Comparison of ENCODE assay signal across 17 cellular contexts in the genomic region with DNA sequence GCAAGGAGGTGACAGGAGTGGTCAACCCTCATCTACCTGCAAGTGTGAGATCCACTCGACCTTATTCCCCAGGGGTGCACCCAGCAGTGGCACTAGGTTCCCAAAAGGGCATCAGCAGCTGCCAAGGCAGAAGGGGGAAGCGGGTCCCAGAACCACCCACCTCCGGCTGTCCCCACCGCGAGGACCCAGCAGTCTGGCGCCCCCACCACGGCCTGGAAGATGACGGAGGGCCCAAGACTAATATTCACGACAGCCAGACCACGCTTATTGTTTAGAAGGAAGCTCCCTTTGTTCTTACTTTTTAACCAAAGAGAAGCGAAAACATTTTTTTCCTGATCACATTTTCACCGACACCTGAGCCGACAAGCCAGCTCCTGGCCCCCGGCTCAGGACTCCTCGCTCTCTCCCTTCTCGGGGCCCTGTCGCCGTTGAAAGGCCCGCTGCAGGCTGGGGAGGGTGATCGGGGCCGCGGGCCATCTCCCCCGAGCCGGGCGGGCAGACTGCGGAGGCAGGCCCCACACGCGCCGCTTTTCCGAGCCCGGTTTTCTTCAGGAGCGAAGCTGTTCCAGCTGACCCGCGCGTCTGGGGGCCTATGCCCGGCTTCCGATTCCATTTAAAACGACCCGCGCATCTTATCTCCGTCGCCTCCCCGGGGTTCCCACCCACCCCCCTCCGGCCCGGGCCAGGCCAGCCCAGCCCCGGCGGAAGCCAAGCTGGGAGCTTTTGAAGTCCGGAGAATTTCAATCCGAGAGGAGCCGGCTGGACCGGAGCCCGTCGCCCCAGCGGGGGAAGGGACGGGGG. TPM values are rescaled to one million over a fixed set of nuclear protein-coding genes. Genes with fewer than 3 reads are reported as not detected.
A peak's percentile ranks its signal among the peaks of the same experiment; 100 is the strongest.
DNase-seq lines count a peak whose midpoint lies in the region; ATAC-seq, FAIRE-seq and TF ChIP-seq lines count a peak whose summit lies in the region.
"Had no signal": no experiment of that assay in that cellular context is flagged by ENCODE, and none has a peak within 500 bp of the region (broad histone marks: within the 10 kb centered on the region; RNA-seq: fewer than 3 reads in every experiment).

No MANE protein-coding gene starts in this region.

- 4% methylated on average over 47 of the region's 55 CpGs for WGBS in mesenchymal stem cell

- no peak for FAIRE-seq in astrocyte (lab: Jason Lieb, UNC)
- no peak for FAIRE-seq in HTR-8/SVneo (lab: Jason Lieb, UNC)

- no peaks in the 10 kb centered on the region for H3K79me2 ChIP-seq in astrocyte (ENCODE audit: insufficient read depth, low read length)

- H3K9ac ChIP-seq in astrocyte (ENCODE audit: low read length) (no peak overlapping the region), mesenchymal stem cell (ENCODE audit: low read length) (no peak overlapping the region)

- no peaks in the 10 kb centered on the region for H3K36me3 ChIP-seq in astrocyte (ENCODE audit: insufficient read depth, low read length)
- no peaks in the 10 kb centered on the region for H3K36me3 ChIP-seq in mesenchymal stem cell (ENCODE audit: control insufficient read depth in 1 of 2, insufficient read depth in 2 of 2, low read depth in 1 of 2, low read length in 2 of 2)
- H3K36me3 ChIP-seq: brain microvascular endothelial cell, MG63, tibial nerve had no signal

- H3K36me3 Mint-ChIP-seq in activated T-cell treated with anti-CD3 and anti-CD28 coated beads, Interleukin-2, amount 50 U/mL, for 72 hours (ENCODE audit: insufficient read depth in 2 of 2), result peaks cover 0 to 3% of the 10 kb centered on the region in 2 donors
- peaks cover 1% of the 10 kb centered on the region for H3K36me3 Mint-ChIP-seq in astrocyte (ENCODE audit: low read depth, unreplicated experiment)
- H3K36me3 Mint-ChIP-seq in stimulated activated naive B cell treated with anti-CD40 and anti-IgM and Interleukin-4, amounts not matched to agents 10 μg/mL and 1 μg/mL and 100 μg/mL, for 72 hours, result peaks cover 2 to 7% of the 10 kb centered on the region in 2 donors

- H4K8ac ChIP-seq in mesenchymal stem cell (ENCODE audit: low read length), result no peak overlapping the region

- peak overlapping the region; percentile 49 for H2BK15ac ChIP-seq in mesenchymal stem cell (ENCODE audit: low read depth, poor library complexity, severe bottlenecking)

- peaks cover 23% of the 10 kb centered on the region for H3K4me1 Mint-ChIP-seq in activated T-cell treated with anti-CD3 and anti-CD28 coated beads, Interleukin-2, amount 50 U/mL, for 72 hours (ENCODE audit: low read depth)
- peaks cover 13% of the 10 kb centered on the region for H3K4me1 Mint-ChIP-seq in astrocyte (ENCODE audit: low read depth, unreplicated experiment)
- peaks cover 15 to 45% of the 10 kb centered on the region in 2 donors for H3K4me1 Mint-ChIP-seq in stimulated activated naive B cell treated with anti-CD40 and anti-IgM and Interleukin-4, amounts not matched to agents 10 μg/mL and 1 μg/mL and 100 μg/mL, for 72 hours

- no peak overlapping the region for H3K23ac ChIP-seq in mesenchymal stem cell (ENCODE audit: low read length in 2 of 2)

- H2BK12ac ChIP-seq in mesenchymal stem cell (ENCODE audit: low read length in 2 of 2), result no peak overlapping the region

- H3K9me3 ChIP-seq in astrocyte (ENCODE audit: insufficient read depth, low read depth, low read length) (no peaks in the 10 kb centered on the region), mesenchymal stem cell (ENCODE audit: control insufficient read depth, low read length) (no peaks in the 10 kb centered on the region)
- H3K9me3 ChIP-seq: MG63, tibial nerve had no signal

- H2BK5ac ChIP-seq in mesenchymal stem cell (ENCODE audit: low read depth, low read length, poor library complexity, severe bottlenecking), result no peak overlapping the region

- H3K4me1 ChIP-seq in astrocyte (ENCODE audit: insufficient read depth, low read length), result peaks cover 8% of the 10 kb centered on the region
- H3K4me1 ChIP-seq in mesenchymal stem cell (ENCODE audit: control insufficient read depth, insufficient read depth, low read depth, low read length), result peaks cover 38% of the 10 kb centered on the region

- no peak overlapping the region for H3K4ac ChIP-seq in mesenchymal stem cell (ENCODE audit: low read depth in 1 of 2, low read length in 2 of 2)

- H3K4me3 ChIP-seq in astrocyte (ENCODE audit: insufficient read depth, low read depth, low read length), result no peak overlapping the region
- no peak overlapping the region for H3K4me3 ChIP-seq in mesenchymal stem cell (ENCODE audit: insufficient read depth in 1 of 2, low read depth in 1 of 2, low read length in 2 of 2)
- H3K4me3 ChIP-seq: MG63, skin epidermis had no signal

- no peak overlapping the region for H4K91ac ChIP-seq in mesenchymal stem cell (ENCODE audit: low read length)

- peaks cover 85% of the 10 kb centered on the region for H3K27me3 Mint-ChIP-seq in activated T-cell treated with anti-CD3 and anti-CD28 coated beads, Interleukin-2, amount 50 U/mL, for 72 hours (ENCODE audit: low read depth)
- peaks cover 80% of the 10 kb centered on the region for H3K27me3 Mint-ChIP-seq in astrocyte (ENCODE audit: low read depth, unreplicated experiment)
- peaks cover 70 to 96% of the 10 kb centered on the region in 2 donors for H3K27me3 Mint-ChIP-seq in stimulated activated naive B cell treated with anti-CD40 and anti-IgM and Interleukin-4, amounts not matched to agents 10 μg/mL and 1 μg/mL and 100 μg/mL, for 72 hours

- peaks cover 3% of the 10 kb centered on the region for H4K20me1 ChIP-seq in astrocyte (ENCODE audit: insufficient read depth, low read length)

- H2AFZ ChIP-seq in astrocyte (ENCODE audit: low read depth, low read length) (no peak overlapping the region), mesenchymal stem cell (ENCODE audit: low read depth, low read length) (no peak overlapping the region)

- TF ChIP-seq CTCF in astrocyte (IDR thresholded peaks at IDR 0.05; ENCODE audit: insufficient read depth, low read depth, low read length), result no peak

- H3K4me2 ChIP-seq in astrocyte (ENCODE audit: low read length) (peak overlapping the region; percentile 46), mesenchymal stem cell (ENCODE audit: low read length, poor library complexity, severe bottlenecking) (peak overlapping the region; percentile 62)

- no peak overlapping the region for H2AK5ac ChIP-seq in mesenchymal stem cell (ENCODE audit: low read length, severe bottlenecking)

- no peak overlapping the region for H3K18ac ChIP-seq in mesenchymal stem cell (ENCODE audit: low read depth in 1 of 2, low read length in 2 of 2)

- no peak for ATAC-seq in activated T-cell treated with anti-CD3 and anti-CD28 coated beads, Interleukin-2, amount 50 U/mL, for 72 hours (replicated peaks in 1 of 2)
- no peak for ATAC-seq in stimulated activated naive B cell treated with anti-CD40 and anti-IgM and Interleukin-4, amounts not matched to agents 10 μg/mL and 1 μg/mL and 100 μg/mL, for 72 hours (replicated peaks)
- ATAC-seq in HG03442 (IDR thresholded peaks at IDR 0.05; ENCODE audit: unreplicated experiment), result no peak
- ATAC-seq: activated CD4-positive, alpha-beta T cell treated with anti-CD3 and anti-CD28 coated beads for 36 hours; activated T-cell treated with anti-CD3 and anti-CD28 coated beads, Interleukin-2, amount 50 U/mL, for 4 hours had no signal

- H3K14ac ChIP-seq in mesenchymal stem cell (ENCODE audit: low read length in 2 of 2), result no peak overlapping the region

- no peaks in the 10 kb centered on the region for H3K79me1 ChIP-seq in mesenchymal stem cell (replicated peaks; ENCODE audit: low read length, poor library complexity, severe bottlenecking)

- H3K27me3 ChIP-seq in astrocyte (ENCODE audit: insufficient read depth, low read length) (peaks cover 94% of the 10 kb centered on the region), mesenchymal stem cell (ENCODE audit: control insufficient read depth in 1 of 2, insufficient read depth in 1 of 2, low read length in 2 of 2) (peaks cover 80 to 98% of the 10 kb centered on the region in 2 experiments)

- DNase-seq in activated T-cell treated with anti-CD3 and anti-CD28 coated beads, Interleukin-2, amount 50 U/mL, for 72 hours, result peak in 1 of 2 donors; percentile 3
- no peak for DNase-seq in activated T-cell treated with anti-CD3 and anti-CD28 coated beads, Interleukin-2, amount 50 U/mL, for 48 hours
- no peak for DNase-seq in astrocyte (ENCODE audit: low read depth)
- no peak for DNase-seq in mesenchymal stem cell
- no peak for DNase-seq in stimulated activated naive B cell treated with anti-CD40 and anti-IgM and Interleukin-4, amounts not matched to agents 10 μg/mL and 1 μg/mL and 100 μg/mL, for 72 hours
- DNase-seq in NOMO-1 (lab: John Stamatoyannopoulos, UW; ENCODE audit: unreplicated experiment in 2 of 2), result no peak
- no peak for DNase-seq in HTR-8/SVneo (ENCODE audit: insufficient read length, low spot score)
- DNase-seq: activated T-cell treated with anti-CD3 and anti-CD28 coated beads, Interleukin-2, amount 50 U/mL, for 4 hours; brain microvascular endothelial cell; MG63; NCI-H2171 had no signal

- H2BK120ac ChIP-seq in mesenchymal stem cell (ENCODE audit: low read depth, low read length), result no peak overlapping the region

- H3K4me3 Mint-ChIP-seq in activated T-cell treated with anti-CD3 and anti-CD28 coated beads, Interleukin-2, amount 50 U/mL, for 72 hours, result peak overlapping the region; percentile 4 to 31
- peak overlapping the region; percentile 20 for H3K4me3 Mint-ChIP-seq in astrocyte (ENCODE audit: unreplicated experiment)
- peak overlapping the region; percentile 44 to 47 for H3K4me3 Mint-ChIP-seq in stimulated activated naive B cell treated with anti-CD40 and anti-IgM and Interleukin-4, amounts not matched to agents 10 μg/mL and 1 μg/mL and 100 μg/mL, for 72 hours
- H3K4me3 Mint-ChIP-seq: activated CD4-positive, alpha-beta T cell treated with anti-CD3 and anti-CD28 coated beads for 36 hours; activated T-cell treated with anti-CD3 and anti-CD28 coated beads, Interleukin-2, amount 50 U/mL, for 4 hours had no signal

- H3K27ac Mint-ChIP-seq in activated T-cell treated with anti-CD3 and anti-CD28 coated beads, Interleukin-2, amount 50 U/mL, for 72 hours, result no peak overlapping the region
- no peak overlapping the region for H3K27ac Mint-ChIP-seq in astrocyte (ENCODE audit: unreplicated experiment)
- H3K27ac Mint-ChIP-seq in stimulated activated naive B cell treated with anti-CD40 and anti-IgM and Interleukin-4, amounts not matched to agents 10 μg/mL and 1 μg/mL and 100 μg/mL, for 72 hours, result peak overlapping the region; percentile 56
- H3K27ac Mint-ChIP-seq: activated CD4-positive, alpha-beta T cell treated with anti-CD3 and anti-CD28 coated beads for 36 hours had no signal

- H3K9me3 Mint-ChIP-seq in activated T-cell treated with anti-CD3 and anti-CD28 coated beads, Interleukin-2, amount 50 U/mL, for 72 hours, result no peaks in the 10 kb centered on the region
- H3K9me3 Mint-ChIP-seq in astrocyte (ENCODE audit: unreplicated experiment), result peaks cover 12% of the 10 kb centered on the region
- H3K9me3 Mint-ChIP-seq in stimulated activated naive B cell treated with anti-CD40 and anti-IgM and Interleukin-4, amounts not matched to agents 10 μg/mL and 1 μg/mL and 100 μg/mL, for 72 hours, result peaks cover 0 to 4% of the 10 kb centered on the region in 2 donors
- H3K9me3 Mint-ChIP-seq: activated T-cell treated with anti-CD3 and anti-CD28 coated beads, Interleukin-2, amount 50 U/mL, for 4 hours had no signal

- H3K27ac ChIP-seq in astrocyte (ENCODE audit: low read depth, low read length) (no peak overlapping the region), mesenchymal stem cell (ENCODE audit: low read length, poor library complexity, severe bottlenecking) (no peak overlapping the region)
- H3K27ac ChIP-seq: brain microvascular endothelial cell, skin epidermis, tibial nerve had no signal

RNA-seq across cellular contexts. Expression of a gene that starts 3.4 kb away (rescaled TPM):
- under 1 TPM in 1 of 2 donors, not detected in 1; 0.07 TPM for total RNA-seq in activated T-cell treated with anti-CD3 and anti-CD28 coated beads, Interleukin-2, amount 50 U/mL, for 72 hours
- total RNA-seq in astrocyte, result not detected in 2 replicates
- not detected for polyA plus RNA-seq in mesenchymal stem cell (2013, experiment 1 of 2)
- not detected for polyA plus RNA-seq in mesenchymal stem cell (2013, experiment 2 of 2)
- total RNA-seq: activated CD4-positive, alpha-beta T cell treated with anti-CD3 and anti-CD28 coated beads for 36 hours; activated T-cell treated with anti-CD3 and anti-CD28 coated beads, Interleukin-2, amount 50 U/mL, for 4 hours; epithelial cell of proximal tubule; OCI-LY7; tibial nerve had no signal

RNA-seq across cellular contexts. Expression of a gene that starts 39.3 kb away (rescaled TPM):
- not detected for total RNA-seq in activated T-cell treated with anti-CD3 and anti-CD28 coated beads, Interleukin-2, amount 50 U/mL, for 72 hours
- not detected in 2 replicates for total RNA-seq in astrocyte
- polyA plus RNA-seq in mesenchymal stem cell (2013, experiment 1 of 2), result not detected
- polyA plus RNA-seq in mesenchymal stem cell (2013, experiment 2 of 2), result not detected
- total RNA-seq: activated CD4-positive, alpha-beta T cell treated with anti-CD3 and anti-CD28 coated beads for 36 hours; activated T-cell treated with anti-CD3 and anti-CD28 coated beads, Interleukin-2, amount 50 U/mL, for 4 hours; epithelial cell of proximal tubule had no signal

RNA-seq across cellular contexts. Expression of a gene that starts 54.1 kb away (rescaled TPM):
- under 1 TPM; 0.09 to 0.14 TPM for total RNA-seq in activated T-cell treated with anti-CD3 and anti-CD28 coated beads, Interleukin-2, amount 50 U/mL, for 72 hours
- total RNA-seq in astrocyte, result not detected in 2 replicates
- 1.4 TPM for polyA plus RNA-seq in mesenchymal stem cell (2013, experiment 1 of 2)
- 1.3 TPM for polyA plus RNA-seq in mesenchymal stem cell (2013, experiment 2 of 2)
- total RNA-seq: activated CD4-positive, alpha-beta T cell treated with anti-CD3 and anti-CD28 coated beads for 36 hours; activated T-cell treated with anti-CD3 and anti-CD28 coated beads, Interleukin-2, amount 50 U/mL, for 4 hours; OCI-LY7 had no signal
